ENCODE assay signal across 11 cellular contexts in the genomic region with DNA sequence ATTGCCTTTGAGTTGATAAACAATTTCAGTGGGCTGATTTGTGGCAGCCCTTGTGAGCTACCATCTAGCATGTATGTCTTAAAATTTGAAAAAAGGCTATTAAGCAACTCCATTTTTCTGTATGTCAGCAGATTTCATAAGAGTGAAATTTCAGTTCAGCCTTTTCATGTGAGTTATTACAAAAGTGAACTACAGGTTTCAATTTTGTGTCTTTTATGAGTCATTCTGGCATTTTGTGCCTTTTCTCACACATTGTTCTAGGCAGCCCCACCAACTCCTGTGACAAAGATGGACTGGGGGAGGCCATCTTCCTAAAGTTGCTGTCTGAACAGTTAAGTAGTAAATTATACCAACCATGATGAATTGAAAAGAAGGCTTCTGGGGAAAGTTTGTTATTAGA. TPM values are rescaled to one million over a fixed set of nuclear protein-coding genes. Genes with fewer than 3 reads are reported as not detected.
DNase-seq lines count a peak whose midpoint lies in the region; ATAC-seq and TF ChIP-seq lines count a peak whose summit lies in the region.
"Had no signal": no experiment of that assay in that cellular context is flagged by ENCODE, and none has a peak within 500 bp of the region (broad histone marks: within the 10 kb centered on the region; RNA-seq: fewer than 3 reads in every experiment).

No MANE protein-coding gene starts in this region.

- H3K27ac ChIP-seq in KMS-11 (peak overlapping the region; percentile 10; the same call in 1 of the 2 replicates), mammary epithelial cell (ENCODE audit: insufficient read depth, low read depth, low read length) (no peak overlapping the region), upper lobe of right lung (no peak overlapping the region), osteoblast (ENCODE audit: low read depth, low read length) (no peak overlapping the region)

- in situ Hi-C loops in mammary epithelial cell (cut with MboI; ENCODE audit: low sequenced_read_pairs in 2 of 2) = loop anchor here in 1 of 2 donors (10.0 kb wide), 1 partner anchor 213 kb away; no protein-coding TSS in a partner anchor

- no peak overlapping the region for H2AFZ ChIP-seq in KMS-11 (ENCODE audit: low read depth)
- no peak overlapping the region for H2AFZ ChIP-seq in mammary epithelial cell (ENCODE audit: low read depth, low read length)
- H2AFZ ChIP-seq in osteoblast (ENCODE audit: low read length) = no peak overlapping the region

- H3K27me3 ChIP-seq in KMS-11 (ENCODE audit: insufficient read depth, low read depth) = no peaks in the 10 kb centered on the region
- no peaks in the 10 kb centered on the region for H3K27me3 ChIP-seq in mammary epithelial cell (ENCODE audit: insufficient read depth, low read length)
- no peaks in the 10 kb centered on the region for H3K27me3 ChIP-seq in upper lobe of right lung
- H3K27me3 ChIP-seq in osteoblast (ENCODE audit: insufficient read depth, low read length) = no peaks in the 10 kb centered on the region
- H3K27me3 ChIP-seq: upper lobe of left lung had no signal

- no TSS peak for BruUV-seq in mammary epithelial cell (replicated peaks; lab: Mats Ljungman, UMichigan)

- TF ChIP-seq CTCF in KMS-11 (conservative IDR thresholded peaks at IDR 0.05; ENCODE audit: low read depth, low read length) (no peak), mammary epithelial cell (conservative IDR thresholded peaks at IDR 0.05 in 1 of 2, IDR thresholded peaks at IDR 0.05 in 1 of 2; ENCODE audit: extremely low read depth in 1 of 2, insufficient read depth in 1 of 2, low read depth in 1 of 2, low read length in 2 of 2) (no peak), upper lobe of right lung (IDR thresholded peaks at IDR 0.05) (no peak), osteoblast (IDR thresholded peaks at IDR 0.05; ENCODE audit: extremely low read depth, low read depth, low read length) (no peak)

- H3K9ac ChIP-seq in KMS-11 = no peak overlapping the region
- H3K9ac ChIP-seq in mammary epithelial cell (ENCODE audit: insufficient read depth, low read length) = no peak overlapping the region

- peaks cover 55% of the 10 kb centered on the region for H3K79me2 ChIP-seq in KMS-11 (ENCODE audit: insufficient read depth, low read depth)
- H3K79me2 ChIP-seq in mammary epithelial cell (ENCODE audit: insufficient read depth, low read length) = peaks cover 88% of the 10 kb centered on the region
- H3K79me2 ChIP-seq in osteoblast (ENCODE audit: insufficient read depth, low read length) = peaks cover 89% of the 10 kb centered on the region

- intact Hi-C loops in mammary epithelial cell (cut with micrococcal nuclease) = no loop called here
- intact Hi-C loops in upper lobe of right lung (cut with DNase I) = no loop called here

- CTCF ChIA-PET in mammary epithelial cell (lab: Charles Lee; ENCODE audit: low non-redundant PET) = interaction anchor here (1.1 kb wide), 1 partner anchor 80 kb away, joined by 3 read pairs; no protein-coding TSS in a partner anchor

- H3K4me3 ChIP-seq in KMS-11 (IDR thresholded peaks at IDR 0.05; ENCODE audit: insufficient read depth, low read depth, low read length) (no peak overlapping the region), mammary epithelial cell (replicated peaks in 1 of 3; ENCODE audit: insufficient read depth in 1 of 3, low read depth in 2 of 3, low read length in 3 of 3) (no peak overlapping the region), upper lobe of right lung (no peak overlapping the region), osteoblast (ENCODE audit: insufficient read depth, low read length) (no peak overlapping the region)
- H3K4me3 ChIP-seq: upper lobe of left lung had no signal

- peak overlapping the region; percentile 37; the same call in 1 of the 2 replicates for H3K4me2 ChIP-seq in KMS-11
- H3K4me2 ChIP-seq in mammary epithelial cell (ENCODE audit: insufficient read depth, low read depth, low read length) = no peak overlapping the region
- no peak overlapping the region for H3K4me2 ChIP-seq in osteoblast (ENCODE audit: insufficient read depth, low read length)

- DNase-seq in stimulated activated CD4-positive, alpha-beta T cell treated with anti-CD3 and anti-CD28 coated beads, Interleukin-12 subunit alpha, Interleukin-12 subunit beta, amount 100 ng/mL, for 48 hours (ENCODE audit: low read depth in 2 of 3, low spot score in 1 of 3) = peak in 2 of 3 donors; percentile 14 to 27
- DNase-seq in stimulated activated CD4-positive, alpha-beta T cell treated with anti-CD3 and anti-CD28 coated beads, Interleukin-12 subunit alpha, Interleukin-12 subunit beta, amount 100 ng/mL, for 4 hours = no peak
- DNase-seq in mammary epithelial cell = peak; percentile 31
- no peak for DNase-seq in upper lobe of right lung
- DNase-seq in DMS153 treated with DMSO at 0.1 percent for 48 hours (lab: John Stamatoyannopoulos, UW; ENCODE audit: unreplicated experiment) = no peak
- DNase-seq in C1 segment of cervical spinal cord (lab: John Stamatoyannopoulos, UW) = no peak
- no peak for DNase-seq in osteoblast (ENCODE audit: insufficient read length, low spot score, missing footprints)
- DNase-seq: activated CD4-positive, CD25-positive, alpha-beta regulatory T cell treated with anti-CD3 and anti-CD28 coated beads, Interleukin-2, amount 50 U/mL, for 72 hours; NCI-H774 had no signal

- peak; percentile 25 for ATAC-seq in upper lobe of right lung

- dilution Hi-C loops in mammary epithelial cell (cut with HindIII; ENCODE audit: low sequenced_read_pairs) = no loop called here

- H3K9me3 ChIP-seq in mammary epithelial cell (replicated peaks; ENCODE audit: insufficient read depth, low read length) (no peaks in the 10 kb centered on the region), upper lobe of right lung (no peaks in the 10 kb centered on the region), osteoblast (ENCODE audit: low read depth, low read length) (no peaks in the 10 kb centered on the region)
- H3K9me3 ChIP-seq: upper lobe of left lung had no signal

- H4K20me1 ChIP-seq in KMS-11 (ENCODE audit: insufficient read depth) (peaks cover 23% of the 10 kb centered on the region), mammary epithelial cell (ENCODE audit: insufficient read depth, low read length) (no peaks in the 10 kb centered on the region), osteoblast (ENCODE audit: insufficient read depth, low read length) (peaks cover 12% of the 10 kb centered on the region)

- H3K36me3 ChIP-seq in KMS-11 (ENCODE audit: insufficient read depth) = no peaks in the 10 kb centered on the region
- H3K36me3 ChIP-seq in mammary epithelial cell (ENCODE audit: insufficient read depth, low read length) = peaks cover 4% of the 10 kb centered on the region
- peaks cover 6% of the 10 kb centered on the region for H3K36me3 ChIP-seq in upper lobe of right lung
- peaks cover 6% of the 10 kb centered on the region for H3K36me3 ChIP-seq in osteoblast (ENCODE audit: insufficient read depth, low read length)

- H3K4me1 ChIP-seq in KMS-11 (ENCODE audit: low read depth, poor library complexity, severe bottlenecking) (peaks cover 71% of the 10 kb centered on the region), mammary epithelial cell (ENCODE audit: insufficient read depth, low read length) (peaks cover 35% of the 10 kb centered on the region), upper lobe of right lung (peaks cover 26% of the 10 kb centered on the region), osteoblast (ENCODE audit: insufficient read depth, low read length) (peaks cover 23% of the 10 kb centered on the region)

RNA-seq across cellular contexts. Expression of gene USP10, which starts 52.1 kb away (rescaled TPM):
- total RNA-seq in mammary epithelial cell = 100 to 1,000 TPM in 1 of 2 donors, 10 to 100 TPM in 1; 60.5 to 111 TPM
- 82.9 TPM for polyA plus RNA-seq in mammary epithelial cell
- polyA minus RNA-seq in mammary epithelial cell = 390 TPM
- 59.6 TPM for total RNA-seq in upper lobe of right lung
- 41.8 and 43.1 TPM in 2 replicates for total RNA-seq in osteoblast

Comparison
In these comparisons a context has a peak if more than half of its experiments do, and no peak if none do; other contexts are left out.
1. DNase-seq: peak in stimulated activated CD4-positive, alpha-beta T cell treated with anti-CD3 and anti-CD28 coated beads, Interleukin-12 subunit alpha, Interleukin-12 subunit beta, amount 100 ng/mL, for 48 hours (2 of 3) and mammary epithelial cell (single experiment); none in stimulated activated CD4-positive, alpha-beta T cell treated with anti-CD3 and anti-CD28 coated beads, Interleukin-12 subunit alpha, Interleukin-12 subunit beta, amount 100 ng/mL, for 4 hours (single experiment), upper lobe of right lung (single experiment), DMS153 treated with DMSO at 0.1 percent for 48 hours (single experiment), C1 segment of cervical spinal cord (0 of 14) and osteoblast (single experiment).